Comparison of ENCODE assay signal across 30 cellular contexts in the genomic region with DNA sequence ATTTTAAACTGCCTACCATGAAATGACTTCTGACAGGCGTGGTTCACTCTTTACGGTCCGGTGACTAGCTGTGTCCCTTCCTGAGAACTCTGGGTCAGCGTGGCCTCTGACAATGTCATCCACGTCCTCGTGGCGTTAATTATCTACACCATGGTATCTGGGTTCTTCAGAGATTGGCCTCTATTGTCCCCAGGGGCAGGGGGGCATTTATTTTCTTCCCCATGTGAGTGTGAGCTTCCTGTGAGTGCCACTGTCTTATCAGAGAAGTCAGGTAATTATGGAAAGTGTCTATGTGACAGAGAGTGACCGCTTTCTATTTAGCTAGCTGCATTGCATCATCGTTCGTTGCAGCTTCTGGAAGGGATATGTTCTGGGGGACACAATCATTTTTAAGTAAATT.
DNase-seq lines count a peak whose midpoint lies in the region; ATAC-seq, FAIRE-seq and TF ChIP-seq lines count a peak whose summit lies in the region.
"Had no signal": no experiment of that assay in that cellular context is flagged by ENCODE, and none has a peak within 500 bp of the region (broad histone marks: within the 10 kb centered on the region; RNA-seq: fewer than 3 reads in every experiment).

No MANE protein-coding gene starts in this region.

- H3K36me3 ChIP-seq in IMR-90 (ENCODE audit: control insufficient read depth, insufficient read depth, low read length) (peaks cover 3% of the 10 kb centered on the region; the same call in 1 of the 2 replicates), K562 (ENCODE audit: control insufficient read depth, insufficient read depth, low read length) (no peaks in the 10 kb centered on the region), left ventricle myocardium inferior (peaks cover 12% of the 10 kb centered on the region)
- H3K36me3 ChIP-seq: WERI-Rb-1 had no signal

- H3K23ac ChIP-seq in IMR-90 (ENCODE audit: low read depth, low read length), result no peak overlapping the region

- no peaks in the 10 kb centered on the region for H3K9me3 ChIP-seq in IMR-90 (ENCODE audit: control insufficient read depth, insufficient read depth, low read length)
- H3K9me3 ChIP-seq in K562 (replicated peaks; ENCODE audit: control insufficient read depth, insufficient read depth, low read depth, low read length), result no peaks in the 10 kb centered on the region; the same call in 1 of the 2 replicates
- no peaks in the 10 kb centered on the region for H3K9me3 ChIP-seq in left ventricle myocardium inferior (replicated peaks)
- H3K9me3 ChIP-seq: testis had no signal

- ATAC-seq in IMR-90 (ENCODE audit: low read depth) (no peak), K562 (no peak), GM21515 (IDR thresholded peaks at IDR 0.05; ENCODE audit: unreplicated experiment) (no peak)
- ATAC-seq: naive thymus-derived CD4-positive, alpha-beta T cell had no signal

- intact Hi-C loops in IMR-90 (cut with micrococcal nuclease), result no loop called here
- intact Hi-C loops in K562 (cut with micrococcal nuclease), result no loop called here
- intact Hi-C loops in left ventricle myocardium inferior (cut with micrococcal nuclease), result no loop called here

- H4K8ac ChIP-seq in IMR-90 (ENCODE audit: low read depth in 2 of 2, low read length in 2 of 2), result no peak overlapping the region

- DNase-seq in IMR-90 (no peak), K562 (ENCODE audit: extremely low read depth in 1 of 4, low spot score in 3 of 4) (no peak), left ventricle myocardium inferior (peak; percentile 33), mesothelial cell of epicardium (ENCODE audit: low spot score in 2 of 2, unreplicated experiment in 2 of 2) (no peak), G401 (ENCODE audit: low spot score) (no peak), mucosa of gallbladder (ENCODE audit: low spot score) (no peak)
- DNase-seq: activated CD4-positive, alpha-beta T cell treated with anti-CD3 and anti-CD28 coated beads for 48 hours; AML-193; CD4-positive, alpha-beta T cell; GOT3; immature natural killer cell; KBM-7; midbrain; naive thymus-derived CD4-positive, alpha-beta T cell; NCI-H1105; NCI-H187; NCI-H2171; NCI-H510A; NK-92 treated with Interleukin-12 subunit alpha and Interleukin-12 subunit beta, amount 100 ng/mL, for 24 hours; PC-9; SHP77; stimulated activated naive CD4-positive, alpha-beta T cell; T1000; testis; WERI-Rb-1 had no signal

- no peaks in the 10 kb centered on the region for H3K9me1 ChIP-seq in IMR-90 (ENCODE audit: insufficient read depth, low read length)
- H3K9me1 ChIP-seq in K562 (ENCODE audit: control insufficient read depth, insufficient read depth, low read length), result no peaks in the 10 kb centered on the region

- H2BK15ac ChIP-seq in IMR-90 (ENCODE audit: low read depth, low read length), result no peak overlapping the region

- no peak overlapping the region for H2BK120ac ChIP-seq in IMR-90 (ENCODE audit: low read depth, low read length)

- in situ Hi-C loops in IMR-90 (cut with MboI; ENCODE audit: low sequenced_read_pairs) (no loop called here), K562 (cut with MboI) (no loop called here), G401 (cut with HindIII; ENCODE audit: low sequenced_read_pairs) (no loop called here)

- POLR2A ChIA-PET in IMR-90 (lab: Charles Lee; ENCODE audit: unreplicated experiment) (no interaction called here), K562 (lab: Yijun Ruan, JAX) (no interaction called here)

- H3K9ac ChIP-seq in IMR-90 (ENCODE audit: low read depth, low read length) (no peak overlapping the region), K562 (ENCODE audit: insufficient read depth in 1 of 2, low read depth in 2 of 2, low read length in 2 of 2) (no peak overlapping the region)

- H3K79me1 ChIP-seq in IMR-90 (ENCODE audit: low read depth in 1 of 2, low read length in 2 of 2), result peaks cover 32 to 44% of the 10 kb centered on the region in 2 experiments

- H3K56ac ChIP-seq in IMR-90 (ENCODE audit: extremely low read depth, insufficient read depth, low read length), result no peak overlapping the region

- CTCF ChIA-PET in IMR-90 (lab: Yijun Ruan, JAX), result interaction anchor here (0.9 kb wide), 1 partner anchor 8 kb away, joined by 3 read pairs; no protein-coding TSS in a partner anchor
- CTCF ChIA-PET in K562 (lab: Yijun Ruan, JAX; ENCODE audit: low intra/inter-chr PET ratio), result no interaction called here

- no peak overlapping the region for H3K14ac ChIP-seq in IMR-90 (replicated peaks; ENCODE audit: low read depth, low read length)

- peak overlapping the region; percentile 66 for H3K27ac Mint-ChIP-seq in mesothelial cell of epicardium
- H3K27ac Mint-ChIP-seq: activated naive CD4-positive, alpha-beta T cell treated with anti-CD3 and anti-CD28 coated beads, Interleukin-2, amount 50 U/mL, for 24 hours; activated T-helper 2 cell treated with anti-CD3 and anti-CD28 coated beads, Interferon-gamma antibody, Interleukin-2, Interleukin-4, amounts not matched to agents 10 μg/mL and 5 μg/mL and 100 μg/mL, durations not matched to agents 14 hours and 24 hours and 36 hours; CD4-positive, alpha-beta T cell; immature natural killer cell; naive thymus-derived CD4-positive, alpha-beta T cell had no signal

- peaks cover 68% of the 10 kb centered on the region for H3K4me1 Mint-ChIP-seq in mesothelial cell of epicardium
- H3K4me1 Mint-ChIP-seq: activated naive CD4-positive, alpha-beta T cell treated with anti-CD3 and anti-CD28 coated beads, Interleukin-2, amount 50 U/mL, for 24 hours; immature natural killer cell; naive thymus-derived CD4-positive, alpha-beta T cell had no signal

- H3K79me2 ChIP-seq in K562 (ENCODE audit: control insufficient read depth, insufficient read depth, low read length), result no peaks in the 10 kb centered on the region

- 0 out of 2 replicates have a peak, but pooled peaks cover 3% of the 10 kb centered on the region for H4K20me1 ChIP-seq in IMR-90 (ENCODE audit: insufficient read depth, low read length)
- no peaks in the 10 kb centered on the region for H4K20me1 ChIP-seq in K562 (replicated peaks; ENCODE audit: control insufficient read depth, insufficient read depth, low read length)

- no peak for TF ChIP-seq CTCF in IMR-90 (conservative IDR thresholded peaks at IDR 0.05; ENCODE audit: low read depth, low read length)
- TF ChIP-seq CTCF in K562 (IDR thresholded peaks at IDR 0.05 in 2 of 3, conservative IDR thresholded peaks at IDR 0.05 in 1 of 3; ENCODE audit: insufficient read depth in 2 of 3, low read depth in 1 of 3, low read length in 3 of 3), result no peak
- no peak for TF ChIP-seq CTCF in left ventricle myocardium inferior (IDR thresholded peaks at IDR 0.05; ENCODE audit: borderline replicate concordance)
- TF ChIP-seq CTCF in mesothelial cell of epicardium (IDR thresholded peaks at IDR 0.05; ENCODE audit: unreplicated experiment), result no peak

- no peak for FAIRE-seq in K562 (lab: Jason Lieb, UNC)
- FAIRE-seq: D721Med had no signal

- H3K36me3 Mint-ChIP-seq in mesothelial cell of epicardium, result peaks cover 15% of the 10 kb centered on the region
- H3K36me3 Mint-ChIP-seq: activated naive CD4-positive, alpha-beta T cell treated with anti-CD3 and anti-CD28 coated beads, Interleukin-2, amount 50 U/mL, for 24 hours; immature natural killer cell; naive thymus-derived CD4-positive, alpha-beta T cell had no signal

- no peak for TF ChIP-seq POLR2A in IMR-90 (IDR thresholded peaks at IDR 0.05; ENCODE audit: low read depth, low read length)
- TF ChIP-seq POLR2A in K562 (conservative IDR thresholded peaks at IDR 0.05), result no peak

- no peak overlapping the region for H2AK5ac ChIP-seq in IMR-90 (ENCODE audit: low read depth, low read length)

- no peak overlapping the region for H2BK20ac ChIP-seq in IMR-90 (ENCODE audit: low read depth, low read length)

- no peak overlapping the region for H3K4ac ChIP-seq in IMR-90 (ENCODE audit: low read depth, low read length)

- dilution Hi-C loops in IMR-90 (cut with HindIII; ENCODE audit: low sequenced_read_pairs, unreplicated experiment), result no loop called here

- no peak for TF ChIP-seq EP300 in K562 (IDR thresholded peaks at IDR 0.05; ENCODE audit: low read length)

- H2BK5ac ChIP-seq in IMR-90 (ENCODE audit: low read depth, low read length, poor library complexity, severe bottlenecking), result no peak overlapping the region

- H4K5ac ChIP-seq in IMR-90 (ENCODE audit: low read depth, low read length), result no peak overlapping the region

- TF ChIP-seq RAD21 in IMR-90 (IDR thresholded peaks at IDR 0.05; ENCODE audit: low read length) (no peak), K562 (CRISPR knock-in tag; conservative IDR thresholded peaks at IDR 0.05 in 1 of 2, IDR thresholded peaks at IDR 0.05 in 1 of 2) (no peak)

- WGBS in IMR-90 (ENCODE audit: extremely low coverage in 2 of 2, insufficient read length in 1 of 2), 2 experiments, result no CpG with 5 or more reads among the region's 10 CpGs
- WGBS in K562 (ENCODE audit: insufficient coverage, low coverage, missing lambda C conversion rate), result 4% methylated on average over 10 of the region's 10 CpGs

- H3K4me1 ChIP-seq in IMR-90 (ENCODE audit: control insufficient read depth, insufficient read depth, low read length), result peaks cover 12% of the 10 kb centered on the region; the same call in 1 of the 2 replicates
- no peaks in the 10 kb centered on the region for H3K4me1 ChIP-seq in K562 (replicated peaks in 1 of 2; ENCODE audit: control insufficient read depth in 2 of 2, insufficient read depth in 2 of 2, low read length in 2 of 2)
- peaks cover 65% of the 10 kb centered on the region for H3K4me1 ChIP-seq in left ventricle myocardium inferior

- H3K4me3 ChIP-seq in IMR-90 (ENCODE audit: insufficient read depth, low read depth, low read length) (no peak overlapping the region), K562 (no peak overlapping the region), left ventricle myocardium inferior (peak overlapping the region; percentile 30)
- H3K4me3 ChIP-seq: PC-9, skin epidermis, testis had no signal

- no peaks in the 10 kb centered on the region for H3K9me3 Mint-ChIP-seq in mesothelial cell of epicardium
- H3K9me3 Mint-ChIP-seq: activated naive CD4-positive, alpha-beta T cell treated with anti-CD3 and anti-CD28 coated beads, Interleukin-2, amount 50 U/mL, for 24 hours had no signal

- H3K27me3 ChIP-seq in IMR-90 (ENCODE audit: control insufficient read depth, insufficient read depth, low read length) (no peaks in the 10 kb centered on the region), K562 (ENCODE audit: control insufficient read depth in 2 of 2, insufficient read depth in 2 of 2, low read length in 2 of 2) (no peaks in the 10 kb centered on the region), left ventricle myocardium inferior (ENCODE audit: low read depth) (no peaks in the 10 kb centered on the region)
- H3K27me3 ChIP-seq: testis had no signal

- H3K27me3 Mint-ChIP-seq in mesothelial cell of epicardium (ENCODE audit: low read depth), result no peaks in the 10 kb centered on the region
- H3K27me3 Mint-ChIP-seq: activated naive CD4-positive, alpha-beta T cell treated with anti-CD3 and anti-CD28 coated beads, Interleukin-2, amount 50 U/mL, for 24 hours; CD4-positive, alpha-beta T cell had no signal

- H3K27ac ChIP-seq in IMR-90 (ENCODE audit: insufficient read depth, low read length), result no peak overlapping the region
- no peak overlapping the region for H3K27ac ChIP-seq in K562 (ENCODE audit: extremely low read depth, low read depth, low read length)
- peak overlapping the region; percentile 75 for H3K27ac ChIP-seq in left ventricle myocardium inferior (replicated peaks)
- H3K27ac ChIP-seq: PC-9, skin epidermis, testis, WERI-Rb-1 had no signal

- H4K91ac ChIP-seq in IMR-90 (ENCODE audit: insufficient read depth, low read depth, low read length), result no peak overlapping the region

- BruUV-seq in IMR-90 (replicated peaks; lab: Mats Ljungman, UMichigan), result no TSS peak
- BruUV-seq in K562 (replicated peaks; lab: Mats Ljungman, UMichigan), result no TSS peak

- H3K18ac ChIP-seq in IMR-90 (ENCODE audit: low read depth, low read length), result no peak overlapping the region

- H2AFZ ChIP-seq in IMR-90 (replicated peaks; ENCODE audit: low read length, poor library complexity) (no peak overlapping the region), K562 (ENCODE audit: low read depth, low read length) (no peak overlapping the region)
- H2AFZ ChIP-seq: PC-9 had no signal

- no peak overlapping the region for H3K4me3 Mint-ChIP-seq in mesothelial cell of epicardium
- H3K4me3 Mint-ChIP-seq: activated naive CD4-positive, alpha-beta T cell treated with anti-CD3 and anti-CD28 coated beads, Interleukin-2, amount 50 U/mL, for 24 hours; CD4-positive, alpha-beta T cell; immature natural killer cell; naive thymus-derived CD4-positive, alpha-beta T cell had no signal

- no peak overlapping the region for H3K4me2 ChIP-seq in IMR-90 (ENCODE audit: low read depth, low read length)
- H3K4me2 ChIP-seq in K562 (ENCODE audit: insufficient read depth, low read length), result no peak overlapping the region
- H3K4me2 ChIP-seq: PC-9 had no signal

- no peak overlapping the region for H2AK9ac ChIP-seq in IMR-90 (replicated peaks; ENCODE audit: low read depth, low read length, poor library complexity)
